15 cellular contexts compared by ENCODE assay signal in genomic region chr1:163701783-163702182, GRCh38.
"Had no signal": no experiment of that assay in that cellular context is flagged by ENCODE, and none has a peak within 500 bp of the region (broad histone marks: within the 10 kb centered on the region; RNA-seq: fewer than 3 reads in every experiment).

No MANE protein-coding gene starts in this region.

- H3K27ac ChIP-seq: adrenal gland, heart left ventricle, left lung, neural progenitor cell, right atrium auricular region, skin epidermis, testis, upper lobe of right lung had no signal

- H2AFZ ChIP-seq: neural progenitor cell had no signal

- H3K4me3 Mint-ChIP-seq: neural progenitor cell; stimulated activated naive CD8-positive, alpha-beta T cell treated with anti-CD3 and anti-CD28 coated beads, Interleukin-15, amount 100 ng/mL, for 72 hours had no signal

- H3K27me3 Mint-ChIP-seq: stimulated activated naive CD8-positive, alpha-beta T cell treated with anti-CD3 and anti-CD28 coated beads, Interleukin-15, amount 100 ng/mL, for 72 hours had no signal

- DNase-seq: activated naive CD4-positive, alpha-beta T cell treated with anti-CD3 and anti-CD28 coated beads, Interleukin-2, amount 50 U/mL, for 16 hours; adrenal gland; heart left ventricle; islet precursor cell; left lung; mesendoderm; posterior cingulate gyrus; stimulated activated CD4-positive, alpha-beta T cell treated with anti-CD3 and anti-CD28 coated beads, Interleukin-4, amount 100 ng/mL, for 4 hours; stimulated activated naive CD8-positive, alpha-beta T cell treated with anti-CD3 and anti-CD28 coated beads, Interleukin-15, amount 100 ng/mL, for 72 hours; testis; upper lobe of right lung had no signal

- H3K4me2 ChIP-seq: neural progenitor cell had no signal

- H3K27ac Mint-ChIP-seq: activated T-helper 2 cell treated with anti-CD3 and anti-CD28 coated beads, Interferon-gamma antibody, Interleukin-2, Interleukin-4, amounts not matched to agents 10 μg/mL and 5 μg/mL and 100 μg/mL, durations not matched to agents 14 hours and 24 hours and 36 hours; neural progenitor cell; stimulated activated naive CD8-positive, alpha-beta T cell treated with anti-CD3 and anti-CD28 coated beads, Interleukin-15, amount 100 ng/mL, for 72 hours had no signal

- H3K36me3 Mint-ChIP-seq: neural progenitor cell had no signal

- H3K4me1 ChIP-seq: adrenal gland, heart left ventricle, left lung, neural progenitor cell, right atrium auricular region, testis, upper lobe of right lung had no signal

- H3K36me3 ChIP-seq: adrenal gland, heart left ventricle, left lung, neural progenitor cell, right atrium auricular region, upper lobe of right lung had no signal

- H3K27me3 ChIP-seq: adrenal gland, heart left ventricle, left lung, neural progenitor cell, right atrium auricular region, testis, upper lobe of right lung had no signal

- H3K4me3 ChIP-seq: adrenal gland, heart left ventricle, left lung, neural progenitor cell, right atrium auricular region, skin epidermis, testis, upper lobe of right lung had no signal

- H3K4me1 Mint-ChIP-seq: neural progenitor cell; stimulated activated naive CD8-positive, alpha-beta T cell treated with anti-CD3 and anti-CD28 coated beads, Interleukin-15, amount 100 ng/mL, for 72 hours had no signal

- H3K9me3 Mint-ChIP-seq: activated T-helper 2 cell treated with anti-CD3 and anti-CD28 coated beads, Interferon-gamma antibody, Interleukin-2, Interleukin-4, amounts not matched to agents 10 μg/mL and 5 μg/mL and 100 μg/mL, durations not matched to agents 14 hours and 24 hours and 36 hours; neural progenitor cell had no signal

- H3K9ac ChIP-seq: neural progenitor cell had no signal

- H3K9me3 ChIP-seq: adrenal gland, heart left ventricle, left lung, right atrium auricular region, testis, upper lobe of right lung had no signal
